In genomic region chr3:69031635-69032034, GRCh38 we compare ENCODE assay signal across 20 cellular contexts.
"Had no signal": no experiment of that assay in that cellular context is flagged by ENCODE, and none has a peak within 500 bp of the region (broad histone marks: within the 10 kb centered on the region; RNA-seq: fewer than 3 reads in every experiment).

No MANE protein-coding gene starts in this region.

- H3K9me3 ChIP-seq: adrenal gland, gastroesophageal sphincter, heart left ventricle, suprapubic skin, vagina had no signal

- H3K27me3 ChIP-seq: adrenal gland, cardiac muscle cell, gastroesophageal sphincter, heart left ventricle, suprapubic skin, vagina had no signal

- H3K4me3 Mint-ChIP-seq: activated CD4-positive, alpha-beta T cell treated with anti-CD3 and anti-CD28 coated beads, Interleukin-2, amount 10 ng/mL, durations not matched to agents 7 days and 5 days; activated naive CD4-positive, alpha-beta T cell treated with anti-CD3 and anti-CD28 coated beads, Interleukin-2, amount 50 U/mL, for 24 hours; activated T-cell treated with anti-CD3 and anti-CD28 coated beads, Interleukin-2, amount 50 U/mL, for 4 hours; effector memory CD8-positive, alpha-beta T cell; nephron progenitor cell; stimulated activated naive CD8-positive, alpha-beta T cell treated with anti-CD3 and anti-CD28 coated beads, Interleukin-15, Interleukin-2, amounts not matched to agents 100 ng/mL and 50 ng/mL, for 24 hours; T-helper 1 cell treated with Interleukin-12 subunit alpha and Interleukin-12 subunit beta and Interleukin-4 antibody, amounts not matched to agents 30 μg/mL and 1 μg/mL, for 36 hours had no signal

- ATAC-seq: effector memory CD8-positive, alpha-beta T cell; gastroesophageal sphincter; heart left ventricle; left ventricle myocardium superior had no signal

- H3K27ac Mint-ChIP-seq: activated CD4-positive, alpha-beta T cell treated with anti-CD3 and anti-CD28 coated beads, Interleukin-2, amount 10 ng/mL, durations not matched to agents 7 days and 5 days; activated naive CD4-positive, alpha-beta T cell treated with anti-CD3 and anti-CD28 coated beads, Interleukin-2, amount 50 U/mL, for 24 hours; effector memory CD8-positive, alpha-beta T cell; nephron progenitor cell; stimulated activated naive CD8-positive, alpha-beta T cell treated with anti-CD3 and anti-CD28 coated beads, Interleukin-15, Interleukin-2, amounts not matched to agents 100 ng/mL and 50 ng/mL, for 24 hours; T-helper 1 cell treated with Interleukin-12 subunit alpha and Interleukin-12 subunit beta and Interleukin-4 antibody, amounts not matched to agents 30 μg/mL and 1 μg/mL, for 36 hours had no signal

- H3K4me1 ChIP-seq: adrenal gland, gastroesophageal sphincter, suprapubic skin, vagina had no signal

- DNase-seq: activated CD4-positive, alpha-beta T cell treated with anti-CD3 and anti-CD28 coated beads, Interleukin-2, amount 10 ng/mL, durations not matched to agents 7 days and 5 days; activated CD8-positive, alpha-beta memory T cell treated with anti-CD3 and anti-CD28 coated beads, Interleukin-2, amount 50 U/mL, for 4 hours; activated gamma-delta T cell; activated T-cell treated with anti-CD3 and anti-CD28 coated beads, Interleukin-2, amount 50 U/mL, for 4 hours; adrenal gland; effector memory CD8-positive, alpha-beta T cell; heart left ventricle; left ventricle myocardium superior; nephron progenitor cell; nucleus accumbens; posterior cingulate gyrus; retina; stimulated activated CD4-positive, alpha-beta T cell treated with anti-CD3 and anti-CD28 coated beads, Interleukin-2, amount 100 ng/mL, for 24 hours had no signal

- H3K4me1 Mint-ChIP-seq: nephron progenitor cell had no signal

- H3K9me3 Mint-ChIP-seq: activated CD4-positive, alpha-beta T cell treated with anti-CD3 and anti-CD28 coated beads, Interleukin-2, amount 10 ng/mL, durations not matched to agents 7 days and 5 days; activated naive CD4-positive, alpha-beta T cell treated with anti-CD3 and anti-CD28 coated beads, Interleukin-2, amount 50 U/mL, for 24 hours; activated T-cell treated with anti-CD3 and anti-CD28 coated beads, Interleukin-2, amount 50 U/mL, for 4 hours; effector memory CD8-positive, alpha-beta T cell; nephron progenitor cell; stimulated activated naive CD8-positive, alpha-beta T cell treated with anti-CD3 and anti-CD28 coated beads, Interleukin-15, Interleukin-2, amounts not matched to agents 100 ng/mL and 50 ng/mL, for 24 hours; T-helper 1 cell treated with Interleukin-12 subunit alpha and Interleukin-12 subunit beta and Interleukin-4 antibody, amounts not matched to agents 30 μg/mL and 1 μg/mL, for 36 hours had no signal

- H3K27me3 Mint-ChIP-seq: activated CD4-positive, alpha-beta T cell treated with anti-CD3 and anti-CD28 coated beads, Interleukin-2, amount 10 ng/mL, durations not matched to agents 7 days and 5 days; activated naive CD4-positive, alpha-beta T cell treated with anti-CD3 and anti-CD28 coated beads, Interleukin-2, amount 50 U/mL, for 24 hours; effector memory CD8-positive, alpha-beta T cell; stimulated activated naive CD8-positive, alpha-beta T cell treated with anti-CD3 and anti-CD28 coated beads, Interleukin-15, Interleukin-2, amounts not matched to agents 100 ng/mL and 50 ng/mL, for 24 hours had no signal

- H3K27ac ChIP-seq: adrenal gland, cardiac muscle cell, gastroesophageal sphincter, heart left ventricle, suprapubic skin, vagina had no signal

- H3K4me3 ChIP-seq: adrenal gland, cardiac muscle cell, gastroesophageal sphincter, heart left ventricle, suprapubic skin, vagina had no signal
